In genomic region chr2:45154606-45155155, GRCh38 we compare ENCODE assay signal across 27 cellular contexts.
"Had no signal": no experiment of that assay in that cellular context is flagged by ENCODE, and none has a peak within 500 bp of the region (broad histone marks: within the 10 kb centered on the region; RNA-seq: fewer than 3 reads in every experiment).

No MANE protein-coding gene starts in this region.

- H3K27ac Mint-ChIP-seq: memory B cell; natural killer cell; stimulated activated memory B cell treated with anti-CD40 and anti-IgM and Interleukin-4, amounts not matched to agents 10 μg/mL and 1 μg/mL and 100 μg/mL, for 72 hours; type B pancreatic cell had no signal

- H3K9me3 ChIP-seq: ovary, testis had no signal

- ATAC-seq: foreskin keratinocyte; gastroesophageal sphincter; heart left ventricle; left lobe of liver; natural killer cell; psoas muscle; right cardiac atrium; stimulated activated memory B cell treated with anti-CD40 and anti-IgM and Interleukin-4, amounts not matched to agents 10 μg/mL and 1 μg/mL and 100 μg/mL, for 72 hours; stimulated activated naive CD8-positive, alpha-beta T cell treated with anti-CD3 and anti-CD28 coated beads, Interleukin-15, Interleukin-2, amounts not matched to agents 100 U/mL and 50 U/mL, for 24 hours had no signal

- H3K79me2 ChIP-seq: hepatocyte had no signal

- DNase-seq: dermis blood vessel endothelial cell; effector memory CD4-positive, alpha-beta T cell; foreskin keratinocyte; heart left ventricle; kidney; natural killer cell; occipital lobe; ovary; posterior cingulate gyrus; psoas muscle; right cardiac atrium; spleen; stimulated activated CD4-positive, alpha-beta T cell treated with anti-CD3 and anti-CD28 coated beads, Interleukin-4, amount 100 ng/mL, for 4 hours; stimulated activated naive CD8-positive, alpha-beta T cell treated with anti-CD3 and anti-CD28 coated beads, Interleukin-15, Interleukin-2, amounts not matched to agents 100 U/mL and 50 U/mL, for 24 hours; substantia nigra; testis; tibial artery had no signal

- H3K36me3 Mint-ChIP-seq: memory B cell; natural killer cell; stimulated activated memory B cell treated with anti-CD40 and anti-IgM and Interleukin-4, amounts not matched to agents 10 μg/mL and 1 μg/mL and 100 μg/mL, for 72 hours; type B pancreatic cell had no signal

- H3K9me3 Mint-ChIP-seq: memory B cell, natural killer cell had no signal

- H3K27ac ChIP-seq: esophagus muscularis mucosa, foreskin keratinocyte, gastroesophageal sphincter, heart left ventricle, hepatocyte, ovary, psoas muscle, skin epidermis, spleen, testis, tibial artery had no signal

- FAIRE-seq: endothelial cell of umbilical vein, kidney had no signal

- H3K4me3 Mint-ChIP-seq: memory B cell; natural killer cell; stimulated activated memory B cell treated with anti-CD40 and anti-IgM and Interleukin-4, amounts not matched to agents 10 μg/mL and 1 μg/mL and 100 μg/mL, for 72 hours; type B pancreatic cell had no signal

- H3K4me1 Mint-ChIP-seq: memory B cell; natural killer cell; stimulated activated memory B cell treated with anti-CD40 and anti-IgM and Interleukin-4, amounts not matched to agents 10 μg/mL and 1 μg/mL and 100 μg/mL, for 72 hours had no signal

- H3K4me3 ChIP-seq: esophagus muscularis mucosa, gastroesophageal sphincter, heart left ventricle, hepatocyte, lung, ovary, psoas muscle, skin epidermis, spleen, testis, tibial artery had no signal

- H3K27me3 ChIP-seq: ovary, testis had no signal

- H3K36me3 ChIP-seq: esophagus muscularis mucosa, gastroesophageal sphincter, heart left ventricle, ovary, spleen, tibial artery had no signal

- H2AFZ ChIP-seq: hepatocyte had no signal

- H3K4me2 ChIP-seq: hepatocyte had no signal

- H3K4me1 ChIP-seq: esophagus muscularis mucosa, foreskin keratinocyte, gastroesophageal sphincter, heart left ventricle, psoas muscle, spleen, testis, tibial artery had no signal
